13 cellular contexts compared by ENCODE assay signal in the genomic region with DNA sequence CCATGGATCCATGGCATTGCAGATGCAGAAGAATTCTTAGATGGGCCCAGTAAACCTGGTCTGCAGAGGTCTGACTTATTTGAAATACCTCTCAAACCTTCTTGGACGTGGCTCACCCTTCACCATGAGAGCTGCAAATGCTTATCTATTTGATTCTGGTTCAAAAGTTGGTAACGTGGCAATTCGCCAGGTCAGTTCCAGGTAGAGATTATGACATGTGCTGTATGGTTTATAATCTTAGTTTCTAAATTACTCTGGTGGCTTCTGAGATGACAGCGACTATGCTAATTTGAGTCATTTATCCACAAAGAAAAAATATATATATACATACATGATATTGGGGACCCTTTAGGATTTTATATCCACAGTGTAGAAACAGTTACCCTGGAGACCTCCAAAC.
A peak's percentile ranks its signal among the peaks of the same experiment; 100 is the strongest.
DNase-seq lines count a peak whose midpoint lies in the region; ATAC-seq and TF ChIP-seq lines count a peak whose summit lies in the region.
"Had no signal": no experiment of that assay in that cellular context is flagged by ENCODE, and none has a peak within 500 bp of the region (broad histone marks: within the 10 kb centered on the region; RNA-seq: fewer than 3 reads in every experiment).

No MANE protein-coding gene starts in this region.

- H3K9me3 ChIP-seq in Caco-2 = no peaks in the 10 kb centered on the region

- H3K4me3 Mint-ChIP-seq in Caco-2 (ENCODE audit: unreplicated experiment) = no peak overlapping the region
- H3K4me3 Mint-ChIP-seq: CD8-positive, alpha-beta T cell; nephron; type B pancreatic cell had no signal

- peaks cover 52% of the 10 kb centered on the region for H3K36me3 Mint-ChIP-seq in Caco-2 (ENCODE audit: insufficient read depth, unreplicated experiment)
- H3K36me3 Mint-ChIP-seq: CD8-positive, alpha-beta T cell had no signal

- ATAC-seq in GM21529 (IDR thresholded peaks at IDR 0.05; ENCODE audit: unreplicated experiment) = peak; percentile 50
- no peak for ATAC-seq in HG03139 (IDR thresholded peaks at IDR 0.05; ENCODE audit: unreplicated experiment)
- ATAC-seq: CD8-positive, alpha-beta T cell had no signal

- DNase-seq in Caco-2 (no peak), SHP77 treated with DMSO at 0.1 percent for 48 hours (lab: John Stamatoyannopoulos, UW) (no peak), NK-92 (lab: John Stamatoyannopoulos, UW; ENCODE audit: unreplicated experiment) (no peak), GM03348 (ENCODE audit: low spot score) (no peak)
- DNase-seq in activated T-cell treated with anti-CD3 and anti-CD28 coated beads, Interleukin-2, amount 50 U/mL, for 48 hours = peak; percentile 74 to 75
- peak; percentile 47 for DNase-seq in stimulated activated CD4-positive, alpha-beta T cell treated with anti-CD3 and anti-CD28 coated beads, Interleukin-12 subunit alpha, Interleukin-12 subunit beta, amount 100 ng/mL, for 4 hours
- DNase-seq: CD8-positive, alpha-beta T cell; NCI-H526 had no signal

- H3K4me1 ChIP-seq in Caco-2 = peaks cover 33% of the 10 kb centered on the region

- H3K4me1 Mint-ChIP-seq in Caco-2 (ENCODE audit: low read depth, unreplicated experiment) = peaks cover 24% of the 10 kb centered on the region

- no peaks in the 10 kb centered on the region for H3K27me3 Mint-ChIP-seq in Caco-2 (ENCODE audit: insufficient read depth, unreplicated experiment)
- H3K27me3 Mint-ChIP-seq: type B pancreatic cell had no signal

- intact Hi-C loops in Caco-2 (cut with micrococcal nuclease; ENCODE audit: unreplicated experiment) = loop anchor here (10.0 kb wide), 1 partner anchor 311 kb away; a partner anchor contains a TSS

- POLR2A ChIA-PET in Caco-2 (lab: Charles Lee) = no interaction called here

- no peak overlapping the region for H3K4me3 ChIP-seq in Caco-2 (ENCODE audit: low read depth, low read length)
- H3K4me3 ChIP-seq: SK-N-MC had no signal

- H3K9me3 Mint-ChIP-seq in Caco-2 (ENCODE audit: unreplicated experiment) = no peaks in the 10 kb centered on the region
- H3K9me3 Mint-ChIP-seq: CD8-positive, alpha-beta T cell; nephron; type B pancreatic cell had no signal

- H3K27me3 ChIP-seq in Caco-2 (replicated peaks; ENCODE audit: control insufficient read depth, insufficient read depth, low read length) = no peaks in the 10 kb centered on the region

- BruUV-seq in Caco-2 (replicated peaks; lab: Mats Ljungman, UMichigan) = no TSS peak

- TF ChIP-seq CTCF in Caco-2 (IDR thresholded peaks at IDR 0.05; ENCODE audit: insufficient read depth in 1 of 2, low read depth in 1 of 2, low read length in 1 of 2, severe bottlenecking in 1 of 2, unreplicated experiment in 1 of 2) = no peak

- CTCF ChIA-PET in Caco-2 (lab: Charles Lee) = no interaction called here

- peak overlapping the region; percentile 70 for H3K27ac Mint-ChIP-seq in Caco-2 (ENCODE audit: unreplicated experiment)
- H3K27ac Mint-ChIP-seq: CD8-positive, alpha-beta T cell; type B pancreatic cell had no signal

- no peaks in the 10 kb centered on the region for H3K36me3 ChIP-seq in Caco-2 (ENCODE audit: control insufficient read depth, insufficient read depth, low read length)

Comparison
In these comparisons a context has a peak if more than half of its experiments do, and no peak if none do; other contexts are left out.
1. DNase-seq: peak in activated T-cell treated with anti-CD3 and anti-CD28 coated beads, Interleukin-2, amount 50 U/mL, for 48 hours (2 of 2) and stimulated activated CD4-positive, alpha-beta T cell treated with anti-CD3 and anti-CD28 coated beads, Interleukin-12 subunit alpha, Interleukin-12 subunit beta, amount 100 ng/mL, for 4 hours (single experiment); none in Caco-2 (0 of 2), SHP77 treated with DMSO at 0.1 percent for 48 hours (single experiment), NK-92 (single experiment) and GM03348 (single experiment).